ENCODE assay signal across 31 cellular contexts in the genomic region with DNA sequence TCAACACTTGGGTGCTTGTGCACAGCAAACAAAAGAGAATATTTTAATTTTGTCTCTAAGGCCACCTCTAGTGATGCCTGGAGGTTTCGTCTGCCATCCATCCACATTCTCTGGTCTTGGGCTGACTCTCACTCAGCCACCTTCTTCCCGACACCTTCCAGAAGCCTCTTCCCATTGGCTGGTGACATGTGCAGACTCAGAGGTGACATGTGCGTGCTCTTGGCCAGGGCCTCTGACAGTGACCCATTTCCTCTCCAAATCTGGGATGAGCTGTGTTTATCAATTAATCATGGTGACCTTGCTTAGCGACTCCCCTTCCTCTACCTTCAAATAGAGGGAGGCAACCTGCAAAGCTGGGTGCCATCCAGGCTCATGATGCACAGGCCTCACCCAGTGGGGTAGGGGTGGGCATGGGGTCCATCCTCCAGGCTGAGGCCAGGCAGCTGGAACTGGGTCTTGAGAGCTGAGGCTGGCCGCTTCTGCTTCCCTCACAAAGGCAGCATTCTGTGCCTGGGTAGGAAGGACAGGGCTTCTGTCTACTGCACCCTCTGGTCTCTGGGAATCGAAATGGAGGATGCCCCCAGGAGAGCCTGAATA.
"Had no signal": no experiment of that assay in that cellular context is flagged by ENCODE, and none has a peak within 500 bp of the region (broad histone marks: within the 10 kb centered on the region; RNA-seq: fewer than 3 reads in every experiment).

No MANE protein-coding gene starts in this region.

- H3K4me1 Mint-ChIP-seq: activated B cell treated with CpG ODN at 0.5 μM for 24 hours; activated CD4-positive, alpha-beta T cell treated with anti-CD3 and anti-CD28 coated beads, Interleukin-2, amount 10 ng/mL, durations not matched to agents 24 days and 14 days; activated naive CD8-positive, alpha-beta T cell treated with anti-CD3 and anti-CD28 coated beads for 36 hours had no signal

- DNase-seq: activated B cell treated with CpG ODN at 0.5 μM for 24 hours; activated CD4-positive, alpha-beta memory T cell treated with anti-CD3 and anti-CD28 coated beads for 36 hours; activated CD4-positive, alpha-beta T cell treated with anti-CD3 and anti-CD28 coated beads for 4 hours; activated CD4-positive, alpha-beta T cell treated with anti-CD3 and anti-CD28 coated beads, Interleukin-2, amount 10 ng/mL, durations not matched to agents 24 days and 14 days; activated CD4-positive, alpha-beta T cell treated with anti-CD3 and anti-CD28 coated beads, Interleukin-2, amount 50 U/mL, for 1 hour; activated CD4-positive, alpha-beta T cell treated with anti-CD3 and anti-CD28 coated beads, Interleukin-2, amount 50 U/mL, for 4 hours; activated CD4-positive, CD25-positive, alpha-beta regulatory T cell treated with anti-CD3 and anti-CD28 coated beads, Interleukin-2, amount 50 U/mL, for 72 hours; activated CD8-positive, alpha-beta memory T cell treated with anti-CD3 and anti-CD28 coated beads, Interleukin-2, amount 50 U/mL, for 4 hours; activated CD8-positive, alpha-beta T cell treated with anti-CD3 and anti-CD28 coated beads for 36 hours; activated effector memory CD4-positive, alpha-beta T cell treated with Interleukin-2 at 50 U/mL for 16 hours; activated gamma-delta T cell; activated naive CD4-positive, alpha-beta T cell treated with anti-CD3 and anti-CD28 coated beads, Interleukin-2, amount 50 U/mL, for 16 hours; activated naive CD4-positive, alpha-beta T cell treated with Interleukin-2 at 50 U/mL for 16 hours; activated naive CD8-positive, alpha-beta T cell treated with anti-CD3 and anti-CD28 coated beads for 36 hours; activated T-cell treated with anti-CD3 and anti-CD28 coated beads for 4 hours; activated T-cell treated with anti-CD3 and anti-CD28 coated beads, Interleukin-2, amount 50 U/mL, for 24 hours; activated T-cell treated with anti-CD3 and anti-CD28 coated beads, Interleukin-2, amount 50 U/mL, for 48 hours; adrenal gland; amniotic stem cell; aorta; body of pancreas; brain microvascular endothelial cell; central memory CD4-positive, alpha-beta T cell; SW 1271; T-helper 1 cell; T-helper 2 cell; T-helper 9 cell had no signal

- H3K4me3 Mint-ChIP-seq: activated B cell treated with CpG ODN at 0.5 μM for 24 hours; activated CD4-positive, alpha-beta memory T cell treated with anti-CD3 and anti-CD28 coated beads for 36 hours; activated CD4-positive, alpha-beta T cell treated with anti-CD3 and anti-CD28 coated beads, Interleukin-2, amount 10 ng/mL, durations not matched to agents 24 days and 14 days; activated CD8-positive, alpha-beta T cell treated with anti-CD3 and anti-CD28 coated beads for 36 hours; activated naive CD8-positive, alpha-beta T cell treated with anti-CD3 and anti-CD28 coated beads for 36 hours; activated T-cell treated with anti-CD3 and anti-CD28 coated beads, Interleukin-2, amount 50 U/mL, for 24 hours; T-helper 1 cell treated with Interleukin-12 subunit alpha and Interleukin-12 subunit beta and Interleukin-4 antibody, amounts not matched to agents 30 μg/mL and 1 μg/mL, for 36 hours; T-helper 2 cell treated with Interferon-gamma antibody and Interleukin-4, amounts not matched to agents 5 μg/mL and 100 μg/mL, for 36 hours had no signal

- H3K27ac Mint-ChIP-seq: activated B cell treated with CpG ODN at 0.5 μM for 24 hours; activated CD4-positive, alpha-beta memory T cell treated with anti-CD3 and anti-CD28 coated beads for 36 hours; activated CD4-positive, alpha-beta T cell treated with anti-CD3 and anti-CD28 coated beads, Interleukin-2, amount 10 ng/mL, durations not matched to agents 24 days and 14 days; activated CD8-positive, alpha-beta T cell treated with anti-CD3 and anti-CD28 coated beads for 36 hours; activated naive CD4-positive, alpha-beta T cell treated with anti-CD3 and anti-CD28 coated beads, Interleukin-2, amount 50 U/mL, for 72 hours; activated naive CD8-positive, alpha-beta T cell treated with anti-CD3 and anti-CD28 coated beads for 36 hours; activated T-cell treated with anti-CD3 and anti-CD28 coated beads, Interleukin-2, amount 50 U/mL, for 24 hours; activated T-helper 2 cell treated with anti-CD3 and anti-CD28 coated beads, Interferon-gamma antibody, Interleukin-2, Interleukin-4, amounts not matched to agents 10 μg/mL and 5 μg/mL and 100 μg/mL, durations not matched to agents 14 hours and 24 hours and 36 hours; T-helper 1 cell treated with Interleukin-12 subunit alpha and Interleukin-12 subunit beta and Interleukin-4 antibody, amounts not matched to agents 30 μg/mL and 1 μg/mL, for 36 hours; T-helper 2 cell treated with Interferon-gamma antibody and Interleukin-4, amounts not matched to agents 5 μg/mL and 100 μg/mL, for 36 hours had no signal

- H3K27me3 Mint-ChIP-seq: activated CD4-positive, alpha-beta T cell treated with anti-CD3 and anti-CD28 coated beads, Interleukin-2, amount 10 ng/mL, durations not matched to agents 24 days and 14 days had no signal

- H3K36me3 Mint-ChIP-seq: activated CD4-positive, alpha-beta memory T cell treated with anti-CD3 and anti-CD28 coated beads for 36 hours; activated naive CD4-positive, alpha-beta T cell treated with anti-CD3 and anti-CD28 coated beads, Interleukin-2, amount 50 U/mL, for 72 hours; activated naive CD8-positive, alpha-beta T cell treated with anti-CD3 and anti-CD28 coated beads for 36 hours had no signal

- ATAC-seq: activated CD8-positive, alpha-beta T cell treated with anti-CD3 and anti-CD28 coated beads for 36 hours; activated naive CD4-positive, alpha-beta T cell treated with anti-CD3 and anti-CD28 coated beads, Interleukin-2, amount 50 U/mL, for 72 hours; body of pancreas had no signal

- H3K9me3 Mint-ChIP-seq: activated B cell treated with CpG ODN at 0.5 μM for 24 hours; activated CD4-positive, alpha-beta memory T cell treated with anti-CD3 and anti-CD28 coated beads for 36 hours; activated CD4-positive, alpha-beta T cell treated with anti-CD3 and anti-CD28 coated beads, Interleukin-2, amount 10 ng/mL, durations not matched to agents 24 days and 14 days; activated CD8-positive, alpha-beta T cell treated with anti-CD3 and anti-CD28 coated beads for 36 hours; activated naive CD8-positive, alpha-beta T cell treated with anti-CD3 and anti-CD28 coated beads for 36 hours; activated T-cell treated with anti-CD3 and anti-CD28 coated beads, Interleukin-2, amount 50 U/mL, for 24 hours; activated T-helper 2 cell treated with anti-CD3 and anti-CD28 coated beads, Interferon-gamma antibody, Interleukin-2, Interleukin-4, amounts not matched to agents 10 μg/mL and 5 μg/mL and 100 μg/mL, durations not matched to agents 14 hours and 24 hours and 36 hours; T-helper 1 cell treated with Interleukin-12 subunit alpha and Interleukin-12 subunit beta and Interleukin-4 antibody, amounts not matched to agents 30 μg/mL and 1 μg/mL, for 36 hours; T-helper 2 cell treated with Interferon-gamma antibody and Interleukin-4, amounts not matched to agents 5 μg/mL and 100 μg/mL, for 36 hours had no signal
